12 cellular contexts compared by ENCODE assay signal in genomic region chr21:45640001-45640887, GRCh38. TPM values are rescaled to one million over a fixed set of nuclear protein-coding genes. Genes with fewer than 3 reads are reported as not detected.
A peak's percentile ranks its signal among the peaks of the same experiment; 100 is the strongest.
DNase-seq lines count a peak whose midpoint lies in the region; ATAC-seq and TF ChIP-seq lines count a peak whose summit lies in the region.
"Had no signal": no experiment of that assay in that cellular context is flagged by ENCODE, and none has a peak within 500 bp of the region (broad histone marks: within the 10 kb centered on the region; RNA-seq: fewer than 3 reads in every experiment).

No MANE protein-coding gene starts in this region.

- H3F3A ChIP-seq in GM23338 (replicated peaks; ENCODE audit: low read depth) = peaks cover 19% of the 10 kb centered on the region

- no peak overlapping the region for H3K18ac ChIP-seq in mesendoderm (ENCODE audit: low read length)

- 0 out of 2 replicates have a peak, but pooled peaks cover 5% of the 10 kb centered on the region for H3K79me2 ChIP-seq in GM23338 (replicated peaks; ENCODE audit: insufficient read depth)
- H3K79me2 ChIP-seq in mesendoderm (ENCODE audit: control insufficient read depth, insufficient read depth, low read length) = no peaks in the 10 kb centered on the region

- no CpG with 5 or more reads among the region's 6 CpGs for WGBS in mesendoderm (ENCODE audit: extremely low coverage, insufficient coverage, low lambda C conversion rate)

- DNase-seq in GM23338 (ENCODE audit: low spot score) = peak; percentile 7
- DNase-seq in WERI-Rb-1 = peak; percentile 45
- DNase-seq in mesendoderm = peak; percentile 43
- DNase-seq in occipital lobe (lab: John Stamatoyannopoulos, UW) = no peak
- no peak for DNase-seq in NCI-H226
- DNase-seq in lower lobe of right lung = no peak
- DNase-seq: activated T-cell treated with anti-CD3 and anti-CD28 coated beads, Interleukin-2, amount 50 U/mL, for 72 hours; NCI-H1930; uterus had no signal

- no peak overlapping the region for H3K4ac ChIP-seq in mesendoderm (ENCODE audit: low read depth, low read length)

- ATAC-seq in GM23338 = no peak
- no peak for ATAC-seq in HG03571 (IDR thresholded peaks at IDR 0.05; ENCODE audit: unreplicated experiment)
- ATAC-seq in lower lobe of right lung = no peak
- ATAC-seq: activated T-cell treated with anti-CD3 and anti-CD28 coated beads, Interleukin-2, amount 50 U/mL, for 72 hours; pancreas had no signal

- H3K27me3 ChIP-seq in GM23338 (ENCODE audit: insufficient read depth) = peaks cover 26% of the 10 kb centered on the region
- no peaks in the 10 kb centered on the region for H3K27me3 ChIP-seq in WERI-Rb-1 (ENCODE audit: insufficient read depth, low read depth, severe bottlenecking)
- peaks cover 13% of the 10 kb centered on the region for H3K27me3 ChIP-seq in mesendoderm (ENCODE audit: insufficient read depth, low read length, poor library complexity)
- H3K27me3 ChIP-seq in lower lobe of right lung (ENCODE audit: low read depth) = peaks cover 14% of the 10 kb centered on the region
- H3K27me3 ChIP-seq: pancreas, uterus had no signal

- H3K27ac Mint-ChIP-seq in GM23338 = no peak overlapping the region
- H3K27ac Mint-ChIP-seq: activated T-cell treated with anti-CD3 and anti-CD28 coated beads, Interleukin-2, amount 50 U/mL, for 72 hours had no signal

- H3K36me3 ChIP-seq in GM23338 (ENCODE audit: insufficient read depth) = no peaks in the 10 kb centered on the region
- no peaks in the 10 kb centered on the region for H3K36me3 ChIP-seq in WERI-Rb-1
- H3K36me3 ChIP-seq in mesendoderm (ENCODE audit: control insufficient read depth, insufficient read depth, low read length) = no peaks in the 10 kb centered on the region
- H3K36me3 ChIP-seq in lower lobe of right lung = no peaks in the 10 kb centered on the region
- H3K36me3 ChIP-seq: pancreas, uterus had no signal

- H3K4me1 ChIP-seq in GM23338 (ENCODE audit: insufficient read depth) (peaks cover 12% of the 10 kb centered on the region), mesendoderm (ENCODE audit: control insufficient read depth, low read depth, low read length) (no peaks in the 10 kb centered on the region), lower lobe of right lung (peaks cover 7% of the 10 kb centered on the region)
- H3K4me1 ChIP-seq: pancreas, uterus had no signal

- no peaks in the 10 kb centered on the region for H3K9me3 ChIP-seq in WERI-Rb-1 (ENCODE audit: severe bottlenecking)
- H3K9me3 ChIP-seq in lower lobe of right lung = no peaks in the 10 kb centered on the region
- H3K9me3 ChIP-seq: pancreas, uterus had no signal

- H2BK5ac ChIP-seq in mesendoderm (ENCODE audit: low read length) = no peak overlapping the region

- peaks cover 9% of the 10 kb centered on the region; the same call in 1 of the 2 replicates for H4K20me1 ChIP-seq in GM23338 (replicated peaks; ENCODE audit: insufficient read depth)

- no peak overlapping the region for H3K4me3 ChIP-seq in GM23338
- no peak overlapping the region for H3K4me3 ChIP-seq in WERI-Rb-1 (ENCODE audit: low read depth, low read length)
- no peak overlapping the region for H3K4me3 ChIP-seq in mesendoderm (ENCODE audit: low read length)
- no peak overlapping the region for H3K4me3 ChIP-seq in lower lobe of right lung
- H3K4me3 ChIP-seq: pancreas, uterus had no signal

- H4K8ac ChIP-seq in mesendoderm (ENCODE audit: low read depth, low read length) = no peak overlapping the region

- H3K36me3 Mint-ChIP-seq in GM23338 (ENCODE audit: low read depth) = no peaks in the 10 kb centered on the region

- peak overlapping the region; percentile 31 for H3K27ac ChIP-seq in C4-2B
- no peak overlapping the region for H3K27ac ChIP-seq in GM23338 (ENCODE audit: low read depth)
- H3K27ac ChIP-seq in WERI-Rb-1 = peak overlapping the region; percentile 43
- H3K27ac ChIP-seq in mesendoderm (ENCODE audit: low read depth, low read length) = no peak overlapping the region
- no peak overlapping the region for H3K27ac ChIP-seq in lower lobe of right lung
- H3K27ac ChIP-seq: pancreas had no signal

- peaks cover 32% of the 10 kb centered on the region for H3K4me1 Mint-ChIP-seq in GM23338

- H2AK5ac ChIP-seq in mesendoderm (ENCODE audit: low read length) = no peak overlapping the region

- no peak overlapping the region for H3K9ac ChIP-seq in mesendoderm (ENCODE audit: low read length)

- peaks cover 18% of the 10 kb centered on the region for H3K27me3 Mint-ChIP-seq in GM23338 (ENCODE audit: insufficient read depth, low read depth, poor library complexity)

- no peak overlapping the region for H3K23ac ChIP-seq in mesendoderm (ENCODE audit: low read length)

- TF ChIP-seq CTCF in C4-2B (conservative IDR thresholded peaks at IDR 0.05) = no peak
- no peak for TF ChIP-seq CTCF in GM23338 (conservative IDR thresholded peaks at IDR 0.05; ENCODE audit: low read depth in 2 of 2)
- TF ChIP-seq CTCF in WERI-Rb-1 (IDR thresholded peaks at IDR 0.05; ENCODE audit: low read depth, low read length) = 0 out of 2 replicates have a peak, but pooled peaks have one; percentile 2
- no peak for TF ChIP-seq CTCF in lower lobe of right lung (IDR thresholded peaks at IDR 0.05)

- no peaks in the 10 kb centered on the region; the same call in 2 of the 3 replicates for H3K9me3 Mint-ChIP-seq in GM23338
- H3K9me3 Mint-ChIP-seq: activated T-cell treated with anti-CD3 and anti-CD28 coated beads, Interleukin-2, amount 50 U/mL, for 72 hours had no signal

- no peak overlapping the region for H2BK120ac ChIP-seq in mesendoderm (ENCODE audit: low read depth, low read length)

- peaks cover 4% of the 10 kb centered on the region; the same call in 1 of the 2 replicates for H3K9me2 ChIP-seq in GM23338 (ENCODE audit: insufficient read depth)

- no peak overlapping the region for H2AFZ ChIP-seq in GM23338

- intact Hi-C loops in lower lobe of right lung (cut with DNase I) = no loop called here

- H3K79me1 ChIP-seq in mesendoderm (ENCODE audit: low read length) = no peaks in the 10 kb centered on the region

- H2BK15ac ChIP-seq in mesendoderm (replicated peaks; ENCODE audit: low read depth) = no peak overlapping the region

- no peak overlapping the region for H3K56ac ChIP-seq in mesendoderm (ENCODE audit: low read length)

- H3K4me2 ChIP-seq in GM23338 (0 out of 2 replicates have a peak overlapping the region, but pooled peaks have one; percentile 78), mesendoderm (ENCODE audit: low read length) (no peak overlapping the region)

- no peak overlapping the region for H4K5ac ChIP-seq in mesendoderm (ENCODE audit: low read length)

- no peak overlapping the region for H3K4me3 Mint-ChIP-seq in GM23338

TF ChIP-seq in GM23338, 12 proteins besides CTCF, POLR2A, EP300 and RAD21:
- no peak for TF ChIP-seq POLR2AphosphoS5 (IDR thresholded peaks at IDR 0.05; ENCODE audit: low read depth)
- TF ChIP-seq NANOG (IDR thresholded peaks at IDR 0.05; ENCODE audit: borderline replicate concordance) = no peak
- no peak for TF ChIP-seq JUNB (IDR thresholded peaks at IDR 0.05; ENCODE audit: unreplicated experiment)
- no peak for TF ChIP-seq CREB1 (CRISPR knock-in tag; IDR thresholded peaks at IDR 0.05; ENCODE audit: low read depth)
- TF ChIP-seq EZH2phosphoT487 (IDR thresholded peaks at IDR 0.05; ENCODE audit: unreplicated experiment) = no peak
- TF ChIP-seq, protein P1, sequence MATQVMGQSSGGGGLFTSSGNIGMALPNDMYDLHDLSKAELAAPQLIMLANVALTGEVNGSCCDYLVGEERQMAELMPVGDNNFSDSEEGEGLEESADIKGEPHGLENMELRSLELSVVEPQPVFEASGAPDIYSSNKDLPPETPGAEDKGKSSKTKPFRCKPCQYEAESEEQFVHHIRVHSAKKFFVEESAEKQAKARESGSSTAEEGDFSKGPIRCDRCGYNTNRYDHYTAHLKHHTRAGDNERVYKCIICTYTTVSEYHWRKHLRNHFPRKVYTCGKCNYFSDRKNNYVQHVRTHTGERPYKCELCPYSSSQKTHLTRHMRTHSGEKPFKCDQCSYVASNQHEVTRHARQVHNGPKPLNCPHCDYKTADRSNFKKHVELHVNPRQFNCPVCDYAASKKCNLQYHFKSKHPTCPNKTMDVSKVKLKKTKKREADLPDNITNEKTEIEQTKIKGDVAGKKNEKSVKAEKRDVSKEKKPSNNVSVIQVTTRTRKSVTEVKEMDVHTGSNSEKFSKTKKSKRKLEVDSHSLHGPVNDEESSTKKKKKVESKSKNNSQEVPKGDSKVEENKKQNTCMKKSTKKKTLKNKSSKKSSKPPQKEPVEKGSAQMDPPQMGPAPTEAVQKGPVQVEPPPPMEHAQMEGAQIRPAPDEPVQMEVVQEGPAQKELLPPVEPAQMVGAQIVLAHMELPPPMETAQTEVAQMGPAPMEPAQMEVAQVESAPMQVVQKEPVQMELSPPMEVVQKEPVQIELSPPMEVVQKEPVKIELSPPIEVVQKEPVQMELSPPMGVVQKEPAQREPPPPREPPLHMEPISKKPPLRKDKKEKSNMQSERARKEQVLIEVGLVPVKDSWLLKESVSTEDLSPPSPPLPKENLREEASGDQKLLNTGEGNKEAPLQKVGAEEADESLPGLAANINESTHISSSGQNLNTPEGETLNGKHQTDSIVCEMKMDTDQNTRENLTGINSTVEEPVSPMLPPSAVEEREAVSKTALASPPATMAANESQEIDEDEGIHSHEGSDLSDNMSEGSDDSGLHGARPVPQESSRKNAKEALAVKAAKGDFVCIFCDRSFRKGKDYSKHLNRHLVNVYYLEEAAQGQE (IDR thresholded peaks at IDR 0.05; ENCODE audit: unreplicated experiment) = no peak

RNA-seq across cellular contexts. Expression of gene PCBP3, which starts 3.3 kb away (rescaled TPM):
- 7.8 and 9.1 TPM in 2 replicates for total RNA-seq in GM23338 (2014; rRNA removed; shearing (Covaris generic))
- 6.5 and 7.1 TPM in 2 replicates for polyA plus RNA-seq in GM23338 (2016; fragmentation: Nextera tagmentation; extraction: Ambion mirVana)
- 1.4 TPM for polyA plus RNA-seq in mesendoderm (2013, experiment 1 of 2)
- 1.7 TPM for polyA plus RNA-seq in mesendoderm (2013, experiment 2 of 2)
- total RNA-seq in occipital lobe (5.5 TPM), lower lobe of right lung (4.5 TPM)

Comparison
In these comparisons a context has a peak if more than half of its experiments do, and no peak if none do; other contexts are left out.
1. H3K27ac ChIP-seq: peak in C4-2B (single experiment) and WERI-Rb-1 (single experiment); none in GM23338 (single experiment), mesendoderm (single experiment) and lower lobe of right lung (single experiment).
2. DNase-seq: peak in GM23338 (single experiment), WERI-Rb-1 (single experiment) and mesendoderm (single experiment); none in occipital lobe (single experiment), NCI-H226 (single experiment) and lower lobe of right lung (single experiment).